18 cellular contexts compared by ENCODE assay signal in the genomic region with DNA sequence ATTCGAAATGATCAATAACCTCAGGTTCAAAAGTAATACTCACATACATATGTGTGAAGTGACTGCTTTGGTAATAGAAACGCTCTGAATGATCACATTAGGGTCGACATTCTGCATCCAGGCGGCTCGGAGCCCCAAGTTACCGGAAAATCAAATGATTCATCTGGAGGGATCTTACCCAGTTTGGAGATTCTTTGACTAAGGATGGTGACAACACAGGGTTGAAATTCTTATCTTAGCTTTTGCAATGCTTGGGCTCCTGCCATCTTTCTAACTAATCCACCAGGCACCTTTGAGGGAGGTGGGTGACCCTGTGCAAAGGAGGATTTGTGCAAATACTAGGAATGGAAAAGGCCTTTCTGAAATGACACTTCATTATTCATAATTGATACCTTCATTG. TPM values are rescaled to one million over a fixed set of nuclear protein-coding genes. Genes with fewer than 3 reads are reported as not detected.
A peak's percentile ranks its signal among the peaks of the same experiment; 100 is the strongest.
DNase-seq lines count a peak whose midpoint lies in the region; ATAC-seq and TF ChIP-seq lines count a peak whose summit lies in the region.
"Had no signal": no experiment of that assay in that cellular context is flagged by ENCODE, and none has a peak within 500 bp of the region (broad histone marks: within the 10 kb centered on the region; RNA-seq: fewer than 3 reads in every experiment).

No MANE protein-coding gene starts in this region.

- H3K36me3 ChIP-seq in spleen (no peaks in the 10 kb centered on the region), testis (ENCODE audit: low read depth, missing control alignments) (no peaks in the 10 kb centered on the region)
- H3K36me3 ChIP-seq: HAP-1 had no signal

- peaks cover 0 to 14% (median 6%) of the 10 kb centered on the region in 6 donors for H3K4me1 ChIP-seq in spleen
- no peaks in the 10 kb centered on the region for H3K4me1 ChIP-seq in testis

- no peak for ATAC-seq in GM19351 (IDR thresholded peaks at IDR 0.05; ENCODE audit: unreplicated experiment)
- ATAC-seq: GM23338 had no signal

- no peak for TF ChIP-seq POLR2A in spleen (IDR thresholded peaks at IDR 0.05)
- no peak for TF ChIP-seq POLR2A in testis (IDR thresholded peaks at IDR 0.05)

- no peak overlapping the region for H3K4me3 ChIP-seq in coronary artery
- no peak overlapping the region for H3K4me3 ChIP-seq in spleen
- H3K4me3 ChIP-seq in testis: no peak overlapping the region
- H3K4me3 ChIP-seq: GM23338, HAP-1 had no signal

- peak; percentile 30 for DNase-seq in AG08396 (ENCODE audit: low spot score)
- DNase-seq in HT1080 (ENCODE audit: low read depth): peak; percentile 28
- DNase-seq in coronary artery (ENCODE audit: low spot score): peak; percentile 8
- DNase-seq in spleen: peak; percentile 8
- no peak for DNase-seq in testis
- DNase-seq in activated CD4-positive, alpha-beta T cell treated with anti-CD3 and anti-CD28 coated beads, Interleukin-2, amount 50 U/mL, for 48 hours: no peak
- DNase-seq: C1 segment of cervical spinal cord; Calu3; CD4-positive, alpha-beta memory T cell; COR-L47; DMS53; DMS79 treated with DMSO at 0.1 percent for 48 hours; HFFc6 had no signal

- TF ChIP-seq CTCF in coronary artery (IDR thresholded peaks at IDR 0.05): no peak
- TF ChIP-seq CTCF in spleen (IDR thresholded peaks at IDR 0.05 in 8 of 11, conservative IDR thresholded peaks at IDR 0.05 in 3 of 11): no peak
- TF ChIP-seq CTCF in testis (IDR thresholded peaks at IDR 0.05): no peak

- H3K27me3 ChIP-seq in spleen (replicated peaks in 1 of 7) (peaks cover 0 to 71% (median 41%) of the 10 kb centered on the region in 7 donors), testis (no peaks in the 10 kb centered on the region)

- H3K9me3 ChIP-seq in spleen: peaks cover 0 to 17% (median 14%) of the 10 kb centered on the region in 8 donors
- H3K9me3 ChIP-seq in testis: no peaks in the 10 kb centered on the region

- H3K27ac ChIP-seq in coronary artery: no peak overlapping the region
- H3K27ac ChIP-seq in spleen: no peak overlapping the region
- no peak overlapping the region for H3K27ac ChIP-seq in testis
- H3K27ac ChIP-seq: 22Rv1 had no signal

- intact Hi-C loops in spleen (cut with DNase I; ENCODE audit: low total_unique reads) (no loop called here), testis (cut with DNase I; ENCODE audit: low total_unique reads) (no loop called here)

- WGBS in spleen, 5 donors: 84 to 93% (median 85%) methylated on average over 6 of the region's 6 CpGs
- WGBS in testis, 2 donors: 90 to 96% methylated on average over 6 of the region's 6 CpGs

RNA-seq across cellular contexts. Expression of a gene that starts 10.8 kb away (rescaled TPM):
- 1.9 and 3.7 TPM in 2 replicates for total RNA-seq in HT1080 (2014; rRNA removed; shearing (Covaris generic))
- polyA plus RNA-seq in HT1080 (2015; cell fraction: cytosol; rRNA removed): 2.1 and 2.3 TPM in 2 replicates
- 0.75 and 0.82 TPM in 2 replicates for polyA plus RNA-seq in HT1080 (2015; cell fraction: nucleus; rRNA removed)
- under 1 TPM in 1 of 7 donors, not detected in 6; 0.69 TPM for total RNA-seq in spleen
- not detected for polyA plus RNA-seq in spleen
- under 1 TPM; 0.47 to 0.56 TPM for total RNA-seq in testis
- 0.90 TPM for polyA plus RNA-seq in testis (ENCODE audit: insufficient read depth, low read depth, low replicate concordance)
- total RNA-seq: CD4-positive, alpha-beta memory T cell; HFFc6 had no signal
- polyA plus RNA-seq: AG04450; CD4-positive, alpha-beta memory T cell had no signal

Comparison
In these comparisons a context has a peak if more than half of its experiments do, and no peak if none do; other contexts are left out.
1. DNase-seq: peak in AG08396 (single experiment), HT1080 (single experiment), coronary artery (single experiment) and spleen (single experiment); none in testis (single experiment) and activated CD4-positive, alpha-beta T cell treated with anti-CD3 and anti-CD28 coated beads, Interleukin-2, amount 50 U/mL, for 48 hours (0 of 2).